9 cellular contexts compared by ENCODE assay signal in genomic region chr9:117704597-117704996, GRCh38. TPM values are rescaled to one million over a fixed set of nuclear protein-coding genes. Genes with fewer than 3 reads are reported as not detected.
DNase-seq lines count a peak whose midpoint lies in the region; ATAC-seq and TF ChIP-seq lines count a peak whose summit lies in the region.
"Had no signal": no experiment of that assay in that cellular context is flagged by ENCODE, and none has a peak within 500 bp of the region (broad histone marks: within the 10 kb centered on the region; RNA-seq: fewer than 3 reads in every experiment).

No MANE protein-coding gene starts in this region.

- H3K9me3 ChIP-seq in ascending aorta (no peaks in the 10 kb centered on the region), lower lobe of right lung (no peaks in the 10 kb centered on the region), thoracic aorta (no peaks in the 10 kb centered on the region)

- intact Hi-C loops in ascending aorta (cut with DNase I), result no loop called here
- intact Hi-C loops in lower lobe of right lung (cut with DNase I), result no loop called here

- no peak for DNase-seq in ascending aorta (ENCODE audit: low spot score in 2 of 2)
- no peak for DNase-seq in lower lobe of right lung
- DNase-seq in thoracic aorta (ENCODE audit: low spot score), result no peak
- DNase-seq in epidermal melanocyte (ENCODE audit: insufficient read length, low spot score), result no peak
- DNase-seq in NCI-H1417 (lab: John Stamatoyannopoulos, UW), result no peak
- DNase-seq in stimulated activated CD4-positive, alpha-beta T cell treated with anti-CD3 and anti-CD28 coated beads, Interleukin-4, amount 100 ng/mL, for 24 hours, result no peak
- no peak for DNase-seq in NCI-H146 (lab: John Stamatoyannopoulos, UW)
- DNase-seq: NCI-H1105 treated with DMSO at 0.1 percent for 48 hours had no signal

- H3K36me3 ChIP-seq in ascending aorta, result peaks cover 0 to 17% of the 10 kb centered on the region in 2 donors
- peaks cover 15% of the 10 kb centered on the region for H3K36me3 ChIP-seq in lower lobe of right lung
- H3K36me3 ChIP-seq in thoracic aorta, result peaks cover 7% of the 10 kb centered on the region

- no peak for TF ChIP-seq CTCF in ascending aorta (IDR thresholded peaks at IDR 0.05)
- no peak for TF ChIP-seq CTCF in lower lobe of right lung (IDR thresholded peaks at IDR 0.05)
- TF ChIP-seq CTCF in thoracic aorta (IDR thresholded peaks at IDR 0.05), result no peak

- H3K4me1 ChIP-seq in ascending aorta, result peaks cover 0 to 12% of the 10 kb centered on the region in 2 donors
- peaks cover 23% of the 10 kb centered on the region for H3K4me1 ChIP-seq in lower lobe of right lung
- H3K4me1 ChIP-seq in thoracic aorta (ENCODE audit: control insufficient read depth in 1 of 2, low read depth in 2 of 2), result peaks cover 6 to 33% of the 10 kb centered on the region in 2 donors

- H3K27me3 ChIP-seq in ascending aorta (no peaks in the 10 kb centered on the region), lower lobe of right lung (ENCODE audit: low read depth) (no peaks in the 10 kb centered on the region), thoracic aorta (replicated peaks; ENCODE audit: insufficient read depth) (no peaks in the 10 kb centered on the region)

- ATAC-seq in HG02759 (IDR thresholded peaks at IDR 0.05; ENCODE audit: unreplicated experiment) (peak; percentile 19), lower lobe of right lung (no peak), thoracic aorta (ENCODE audit: insufficient number of reproducible peaks, low FRiP score, low read depth) (no peak)

- peak overlapping the region; percentile 55 to 69 for H3K4me3 ChIP-seq in ascending aorta
- H3K4me3 ChIP-seq in lower lobe of right lung, result peak overlapping the region; percentile 62
- peak overlapping the region; percentile 71 for H3K4me3 ChIP-seq in thoracic aorta

- H3K27ac ChIP-seq in ascending aorta (peak overlapping the region; percentile 89 to 90), lower lobe of right lung (peak overlapping the region; percentile 85), thoracic aorta (peak overlapping the region; percentile 83 to 88)

RNA-seq across cellular contexts. Expression of gene TLR4, which starts 0.4 kb away (rescaled TPM):
- total RNA-seq in ascending aorta (32.4 TPM), lower lobe of right lung (70.1 TPM), thoracic aorta (10 to 100 TPM; 78.2 to 94.5 TPM)
